In genomic region chr14:93745603-93746273, GRCh38 we compare ENCODE assay signal across 17 cellular contexts. TPM values are rescaled to one million over a fixed set of nuclear protein-coding genes. Genes with fewer than 3 reads are reported as not detected.
DNase-seq lines count a peak whose midpoint lies in the region; ATAC-seq and TF ChIP-seq lines count a peak whose summit lies in the region.
"Had no signal": no experiment of that assay in that cellular context is flagged by ENCODE, and none has a peak within 500 bp of the region (broad histone marks: within the 10 kb centered on the region; RNA-seq: fewer than 3 reads in every experiment).

No MANE protein-coding gene starts in this region.

- DNase-seq in H9, result no peak
- peak; percentile 61 for DNase-seq in sigmoid colon
- no peak for DNase-seq in putamen (ENCODE audit: low spot score)
- DNase-seq in HK-2 (ENCODE audit: unreplicated experiment), result no peak
- DNase-seq in left colon, result no peak
- DNase-seq: ACHN, AML-193, COR-L47, GF-D8, MV-4-11, NCI-H1436, NCI-H2029 treated with DMSO at 0.1 percent for 48 hours, NCI-H2171 treated with DMSO at 0.1 percent for 48 hours had no signal

- H3K9me3 Mint-ChIP-seq in H9, result no peaks in the 10 kb centered on the region

- no peaks in the 10 kb centered on the region for H3K79me1 ChIP-seq in H9 (ENCODE audit: insufficient read depth, low read depth, low read length, poor library complexity, severe bottlenecking)

- H3K27me3 Mint-ChIP-seq in H9 (ENCODE audit: low read depth), result no peaks in the 10 kb centered on the region

- H2AFZ ChIP-seq in H9 (ENCODE audit: low read length), result no peak overlapping the region

- H3K36me3 ChIP-seq in sigmoid colon, result no peaks in the 10 kb centered on the region

- no peak overlapping the region; the same call in 1 of the 2 replicates for H3K14ac ChIP-seq in H9 (ENCODE audit: insufficient read depth, low read length)

- H2AK5ac ChIP-seq in H9 (ENCODE audit: insufficient read length, low read length), result no peak overlapping the region

- no peaks in the 10 kb centered on the region for H3K4me1 ChIP-seq in H9 (ENCODE audit: insufficient read depth, low read length)
- peaks cover 0 to 29% (median 13%) of the 10 kb centered on the region in 4 donors for H3K4me1 ChIP-seq in sigmoid colon

- H4K8ac ChIP-seq in H9 (replicated peaks; ENCODE audit: insufficient read length, low read depth, low read length), result no peak overlapping the region

- no peak overlapping the region for H3K18ac ChIP-seq in H9 (ENCODE audit: insufficient read length, low read depth, low read length)

- no peak overlapping the region for H2BK5ac ChIP-seq in H9 (ENCODE audit: insufficient read length, low read length)

- H3K79me2 ChIP-seq in H9 (ENCODE audit: insufficient read depth, low read length), result no peaks in the 10 kb centered on the region

- no peaks in the 10 kb centered on the region; a peak in 1 of 7 replicates for H3K36me3 Mint-ChIP-seq in H9 (ENCODE audit: insufficient read depth in 1 of 3, low read depth in 3 of 3)

- no peak overlapping the region for H4K5ac ChIP-seq in H9 (ENCODE audit: insufficient read length, low read depth, low read length)

- H2BK15ac ChIP-seq in H9 (ENCODE audit: low read depth, low read length), result no peak overlapping the region

- peak overlapping the region in 1 of 2 experiments; percentile 30; a peak in 1 of 5 replicates for H3K4me3 Mint-ChIP-seq in H9

- no peak overlapping the region for H3K56ac ChIP-seq in H9 (ENCODE audit: insufficient read length, low read depth, low read length)

- H3K4me2 ChIP-seq in H9 (ENCODE audit: insufficient read depth, insufficient read length, low read length), result no peak overlapping the region

- intact Hi-C loops in sigmoid colon (cut with DNase I), result loop anchor here (5.0 kb wide), 1 partner anchor 88 kb away; no protein-coding TSS in a partner anchor
- intact Hi-C loops in left colon (cut with DNase I, micrococcal nuclease), result no loop called here

- ATAC-seq in left colon, result no peak
- ATAC-seq: HCT116, K562 had no signal

- no peaks in the 10 kb centered on the region for H4K20me1 ChIP-seq in H9 (ENCODE audit: control insufficient read depth, insufficient read depth, insufficient read length)

- no peak overlapping the region for H2BK120ac ChIP-seq in H9 (ENCODE audit: low read depth, low read length, poor library complexity, severe bottlenecking)

- peak overlapping the region in 2 of 3 experiments; percentile 87 to 93; a peak in 4 of 7 replicates for H3K27ac Mint-ChIP-seq in H9

- no peak overlapping the region for H3T11ph ChIP-seq in H9 (ENCODE audit: low read length)

- H3K23me2 ChIP-seq in H9 (ENCODE audit: insufficient read length, low read depth, low read length, poor library complexity, severe bottlenecking), result no peaks in the 10 kb centered on the region

- H2BK20ac ChIP-seq in H9 (ENCODE audit: low read depth, low read length, poor library complexity, severe bottlenecking), result no peak overlapping the region

- H3K27me3 ChIP-seq in H9 (ENCODE audit: insufficient read depth, low read length), result no peaks in the 10 kb centered on the region
- no peaks in the 10 kb centered on the region for H3K27me3 ChIP-seq in layer of hippocampus (ENCODE audit: control insufficient read depth, insufficient read depth, low read length)
- no peaks in the 10 kb centered on the region for H3K27me3 ChIP-seq in sigmoid colon

- no peak for TF ChIP-seq CTCF in H9 (conservative IDR thresholded peaks at IDR 0.05)
- no peak for TF ChIP-seq CTCF in sigmoid colon (IDR thresholded peaks at IDR 0.05)

- no peak overlapping the region for H4K91ac ChIP-seq in H9 (ENCODE audit: insufficient read length, low read depth, low read length)

- H3K4ac ChIP-seq in H9 (ENCODE audit: low read depth, low read length), result no peak overlapping the region

- no peak overlapping the region for H3K9ac ChIP-seq in H9 (ENCODE audit: extremely low read depth, insufficient read length, low read length)

- TF ChIP-seq EP300 in sigmoid colon (IDR thresholded peaks at IDR 0.05), result no peak

- no peaks in the 10 kb centered on the region for H3K9me3 ChIP-seq in H9 (ENCODE audit: control insufficient read depth, low read depth, low read length)
- no peaks in the 10 kb centered on the region for H3K9me3 ChIP-seq in sigmoid colon

- H3K27ac ChIP-seq in H9 (ENCODE audit: insufficient read length, low read depth, low read length) (no peak overlapping the region), angular gyrus (ENCODE audit: low read depth, low read length) (peak overlapping the region; percentile 93), layer of hippocampus (ENCODE audit: low read depth, low read length) (peak overlapping the region; percentile 85), sigmoid colon (peak overlapping the region; percentile 27 to 57 (median 42))

- H2BK12ac ChIP-seq in H9 (ENCODE audit: insufficient read length, low read depth, low read length), result no peak overlapping the region

- no CpG with 5 or more reads among the region's 13 CpGs for WGBS in H9 (ENCODE audit: extremely low coverage, insufficient read length, low lambda C conversion rate)
- WGBS in sigmoid colon, 2 donors, result 74 to 77% methylated on average over 13 of the region's 13 CpGs

- no peak overlapping the region for H3K23ac ChIP-seq in H9 (ENCODE audit: insufficient read length, low read depth, low read length)

- no peak overlapping the region for H3K4me3 ChIP-seq in sigmoid colon
- H3K4me3 ChIP-seq: K562 had no signal

- TF ChIP-seq POLR2A in sigmoid colon (IDR thresholded peaks at IDR 0.05), result no peak

- H3K4me1 Mint-ChIP-seq in H9, result peaks cover 15 to 23% of the 10 kb centered on the region in 2 experiments

RNA-seq across cellular contexts. Expression of gene PRIMA1, which starts 42.5 kb away (rescaled TPM):
- 1.7 and 2.3 TPM in 2 replicates for total RNA-seq in H9 (2021)
- 10 to 100 TPM in 3 of 4 donors, 1 to 10 TPM in 1; 5.3 to 21.9 (median 12.8) TPM for total RNA-seq in sigmoid colon
- polyA plus RNA-seq in sigmoid colon, result 1 to 10 TPM in 2 of 3 donors, under 1 TPM in 1; 0.23 to 7.6 (median 1.8) TPM
- total RNA-seq in left colon, result 1 to 10 TPM; 1.8 to 5.3 TPM
- total RNA-seq: K562 had no signal
- polyA plus RNA-seq: K562 had no signal
